Comparison of ENCODE assay signal across 19 cellular contexts in the genomic region with DNA sequence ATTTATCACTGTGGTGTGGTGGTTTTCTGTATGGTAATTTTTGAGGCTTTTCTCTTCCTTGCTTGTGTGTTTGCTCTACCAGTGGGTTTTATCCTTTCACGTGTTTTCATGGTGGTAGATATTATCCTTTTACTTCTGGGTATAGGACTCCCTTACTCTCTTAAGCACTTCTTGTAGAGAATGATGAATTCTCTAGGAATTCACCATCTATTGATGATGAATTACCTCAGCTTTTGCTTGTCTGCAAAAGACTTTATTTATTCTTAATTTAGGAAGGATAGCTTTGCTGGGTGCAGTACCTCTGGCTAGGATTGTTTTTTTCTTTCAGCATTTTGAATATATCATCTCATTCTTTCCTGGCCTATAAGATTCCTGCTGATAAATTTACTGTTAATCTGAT.
DNase-seq lines count a peak whose midpoint lies in the region; ATAC-seq, FAIRE-seq and TF ChIP-seq lines count a peak whose summit lies in the region.
"Had no signal": no experiment of that assay in that cellular context is flagged by ENCODE, and none has a peak within 500 bp of the region (broad histone marks: within the 10 kb centered on the region; RNA-seq: fewer than 3 reads in every experiment).

No MANE protein-coding gene starts in this region.

- TF ChIP-seq CTCF in HFFc6 (IDR thresholded peaks at IDR 0.05), result no peak
- TF ChIP-seq CTCF in type B pancreatic cell (conservative IDR thresholded peaks at IDR 0.05), result no peak
- no peak for TF ChIP-seq CTCF in OCI-LY7 (conservative IDR thresholded peaks at IDR 0.05; ENCODE audit: low read length)

- ATAC-seq in HG03135 (IDR thresholded peaks at IDR 0.05; ENCODE audit: unreplicated experiment), result no peak
- no peak for ATAC-seq in HG03571 (IDR thresholded peaks at IDR 0.05; ENCODE audit: unreplicated experiment)

- no peaks in the 10 kb centered on the region for H3K9me2 ChIP-seq in OCI-LY7 (ENCODE audit: insufficient read depth, low read length)

- H3K27me3 Mint-ChIP-seq in HFFc6 (ENCODE audit: insufficient read depth), result peaks cover 2% of the 10 kb centered on the region; the same call in 1 of the 2 replicates
- H3K27me3 Mint-ChIP-seq in type B pancreatic cell, result no peaks in the 10 kb centered on the region
- H3K27me3 Mint-ChIP-seq: CD4-positive, alpha-beta memory T cell had no signal

- peaks cover 28% of the 10 kb centered on the region for H3K36me3 Mint-ChIP-seq in HFFc6 (ENCODE audit: low read depth)
- H3K36me3 Mint-ChIP-seq in type B pancreatic cell, result no peaks in the 10 kb centered on the region
- H3K36me3 Mint-ChIP-seq: CD4-positive, alpha-beta memory T cell had no signal

- H3K9me3 ChIP-seq in OCI-LY7 (ENCODE audit: low read length), result no peaks in the 10 kb centered on the region
- H3K9me3 ChIP-seq: HAP-1 had no signal

- H3K4me3 ChIP-seq in OCI-LY7 (ENCODE audit: low read depth, low read length, poor library complexity, severe bottlenecking), result no peak overlapping the region
- H3K4me3 ChIP-seq: HAP-1 had no signal

- H4K20me1 ChIP-seq in OCI-LY7 (ENCODE audit: insufficient read depth, low read length), result no peaks in the 10 kb centered on the region

- CTCF ChIA-PET in OCI-LY7 (lab: Charles Lee; ENCODE audit: unreplicated experiment), result no interaction called here

- H3K4me1 Mint-ChIP-seq in HFFc6 (ENCODE audit: low read depth), result peaks cover 57% of the 10 kb centered on the region
- H3K4me1 Mint-ChIP-seq in type B pancreatic cell (ENCODE audit: unreplicated experiment), result no peaks in the 10 kb centered on the region
- H3K4me1 Mint-ChIP-seq: CD4-positive, alpha-beta memory T cell had no signal

- BruUV-seq in OCI-LY7 (replicated peaks; lab: Mats Ljungman, UMichigan), result no TSS peak

- no peak overlapping the region for H3K4me2 ChIP-seq in OCI-LY7 (ENCODE audit: low read length)

- intact Hi-C loops in OCI-LY7 (cut with micrococcal nuclease; ENCODE audit: unreplicated experiment), result no loop called here

- H2AFZ ChIP-seq in OCI-LY7 (ENCODE audit: low read length), result no peak overlapping the region

- no peak for DNase-seq in HFFc6
- peak; percentile 14 for DNase-seq in amniotic epithelial cell (ENCODE audit: low read depth)
- peak; percentile 25 for DNase-seq in fibroblast of peridontal ligament (ENCODE audit: extremely low read depth)
- no peak for DNase-seq in type B pancreatic cell (ENCODE audit: extremely low spot score, unreplicated experiment)
- no peak for DNase-seq in OCI-LY7 (ENCODE audit: low spot score)
- DNase-seq in frontal cortex (ENCODE audit: low spot score in 2 of 2), result no peak
- DNase-seq: C1 segment of cervical spinal cord; Calu3; CD4-positive, alpha-beta memory T cell; COR-L47; DMS53; DMS79 treated with DMSO at 0.1 percent for 48 hours; GOT3 had no signal

- H3K4me3 Mint-ChIP-seq in HFFc6, result 0 out of 2 replicates have a peak overlapping the region, but pooled peaks have one; percentile 2
- H3K4me3 Mint-ChIP-seq in type B pancreatic cell, result no peak overlapping the region
- H3K4me3 Mint-ChIP-seq: CD4-positive, alpha-beta memory T cell had no signal

- POLR2A ChIA-PET in OCI-LY7 (lab: Charles Lee), result no interaction called here

- FAIRE-seq in frontal cortex (lab: Jason Lieb, UNC), result no peak
- FAIRE-seq: G401.6, GM12892, H54 had no signal

- H3K36me3 ChIP-seq in OCI-LY7 (ENCODE audit: insufficient read depth, low read length), result no peaks in the 10 kb centered on the region
- H3K36me3 ChIP-seq: HAP-1 had no signal

- H3K9me3 Mint-ChIP-seq in HFFc6 (peaks cover 11% of the 10 kb centered on the region), type B pancreatic cell (peaks cover 5% of the 10 kb centered on the region)

- no peak overlapping the region for H3K27ac ChIP-seq in OCI-LY7 (ENCODE audit: low read depth, low read length, poor library complexity, severe bottlenecking)

- no peaks in the 10 kb centered on the region for H3K79me2 ChIP-seq in OCI-LY7 (ENCODE audit: insufficient read depth, low read depth, low read length)

- no peaks in the 10 kb centered on the region for H3K4me1 ChIP-seq in OCI-LY7 (ENCODE audit: insufficient read depth, low read length, poor library complexity, severe bottlenecking)
- H3K4me1 ChIP-seq: HAP-1 had no signal

- H3K27ac Mint-ChIP-seq in HFFc6 (peak overlapping the region; percentile 51; the same call in 1 of the 2 replicates), type B pancreatic cell (peak overlapping the region; percentile 5)
- H3K27ac Mint-ChIP-seq: CD4-positive, alpha-beta memory T cell had no signal

Comparison
In these comparisons a context has a peak if more than half of its experiments do, and no peak if none do; other contexts are left out.
1. DNase-seq: peak in amniotic epithelial cell (single experiment) and fibroblast of peridontal ligament (single experiment); none in HFFc6 (single experiment), type B pancreatic cell (single experiment), OCI-LY7 (single experiment) and frontal cortex (0 of 2).